In the genomic region with DNA sequence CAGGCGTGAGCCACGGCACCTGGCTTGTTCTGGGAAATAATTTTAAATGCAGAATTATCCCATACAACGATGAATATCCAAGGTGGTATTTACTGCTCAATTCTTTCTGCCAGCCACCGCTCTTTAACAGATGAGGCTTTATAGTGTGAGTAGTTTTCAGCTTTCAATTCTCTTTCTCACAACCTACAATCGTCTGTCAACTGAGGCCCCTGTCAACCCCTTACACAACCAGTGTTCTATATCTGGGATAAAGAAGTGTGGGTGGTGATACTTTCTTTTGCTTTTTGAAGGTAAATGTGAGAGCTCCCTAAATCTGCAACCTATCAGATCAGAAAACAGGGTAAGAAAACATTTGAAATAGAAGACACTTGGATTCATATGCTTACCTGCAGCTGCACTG, we compare ENCODE assay signal across 1 cellular context.
TF ChIP-seq lines count a peak whose summit lies in the region.

No MANE protein-coding gene starts in this region.

TF ChIP-seq in HepG2, 621 proteins besides CTCF, POLR2A, EP300 and RAD21:
- TF ChIP-seq, protein P1, sequence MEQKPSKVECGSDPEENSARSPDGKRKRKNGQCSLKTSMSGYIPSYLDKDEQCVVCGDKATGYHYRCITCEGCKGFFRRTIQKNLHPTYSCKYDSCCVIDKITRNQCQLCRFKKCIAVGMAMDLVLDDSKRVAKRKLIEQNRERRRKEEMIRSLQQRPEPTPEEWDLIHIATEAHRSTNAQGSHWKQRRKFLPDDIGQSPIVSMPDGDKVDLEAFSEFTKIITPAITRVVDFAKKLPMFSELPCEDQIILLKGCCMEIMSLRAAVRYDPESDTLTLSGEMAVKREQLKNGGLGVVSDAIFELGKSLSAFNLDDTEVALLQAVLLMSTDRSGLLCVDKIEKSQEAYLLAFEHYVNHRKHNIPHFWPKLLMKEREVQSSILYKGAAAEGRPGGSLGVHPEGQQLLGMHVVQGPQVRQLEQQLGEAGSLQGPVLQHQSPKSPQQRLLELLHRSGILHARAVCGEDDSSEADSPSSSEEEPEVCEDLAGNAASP (CRISPR knock-in tag; IDR thresholded peaks at IDR 0.05; ENCODE audit: borderline replicate concordance): no peak
- TF ChIP-seq LCORL (IDR thresholded peaks at IDR 0.05): no peak
- 0 out of 2 replicates have a peak, but pooled peaks have one; percentile 23 for TF ChIP-seq LCORL (CRISPR knock-in tag; IDR thresholded peaks at IDR 0.05)
- no peak for TF ChIP-seq ZNF564 (CRISPR knock-in tag; IDR thresholded peaks at IDR 0.05)
- TF ChIP-seq, protein P2, sequence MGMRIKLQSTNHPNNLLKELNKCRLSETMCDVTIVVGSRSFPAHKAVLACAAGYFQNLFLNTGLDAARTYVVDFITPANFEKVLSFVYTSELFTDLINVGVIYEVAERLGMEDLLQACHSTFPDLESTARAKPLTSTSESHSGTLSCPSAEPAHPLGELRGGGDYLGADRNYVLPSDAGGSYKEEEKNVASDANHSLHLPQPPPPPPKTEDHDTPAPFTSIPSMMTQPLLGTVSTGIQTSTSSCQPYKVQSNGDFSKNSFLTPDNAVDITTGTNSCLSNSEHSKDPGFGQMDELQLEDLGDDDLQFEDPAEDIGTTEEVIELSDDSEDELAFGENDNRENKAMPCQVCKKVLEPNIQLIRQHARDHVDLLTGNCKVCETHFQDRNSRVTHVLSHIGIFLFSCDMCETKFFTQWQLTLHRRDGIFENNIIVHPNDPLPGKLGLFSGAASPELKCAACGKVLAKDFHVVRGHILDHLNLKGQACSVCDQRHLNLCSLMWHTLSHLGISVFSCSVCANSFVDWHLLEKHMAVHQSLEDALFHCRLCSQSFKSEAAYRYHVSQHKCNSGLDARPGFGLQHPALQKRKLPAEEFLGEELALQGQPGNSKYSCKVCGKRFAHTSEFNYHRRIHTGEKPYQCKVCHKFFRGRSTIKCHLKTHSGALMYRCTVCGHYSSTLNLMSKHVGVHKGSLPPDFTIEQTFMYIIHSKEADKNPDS (CRISPR knock-in tag; IDR thresholded peaks at IDR 0.05): 0 out of 2 replicates have a peak, but pooled peaks have one; percentile 49
- no peak for TF ChIP-seq TCF12 (IDR thresholded peaks at IDR 0.05)
- TF ChIP-seq TCF12 (CRISPR knock-in tag; IDR thresholded peaks at IDR 0.05): no peak
- 0 out of 2 replicates have a peak, but pooled peaks have one; percentile 13 for TF ChIP-seq ZMYM4 (CRISPR knock-in tag; IDR thresholded peaks at IDR 0.05)
- TF ChIP-seq FOXJ3 (CRISPR knock-in tag; IDR thresholded peaks at IDR 0.05; ENCODE audit: borderline replicate concordance): 0 out of 2 replicates have a peak, but pooled peaks have one; percentile 29
TF ChIP-seq in HepG2: peak in this region for 4.
